Comparison of ENCODE assay signal across 8 cellular contexts in genomic region chr1:150576367-150576711, GRCh38. TPM values are rescaled to one million over a fixed set of nuclear protein-coding genes. Genes with fewer than 3 reads are reported as not detected.
DNase-seq lines count a peak whose midpoint lies in the region; FAIRE-seq and TF ChIP-seq lines count a peak whose summit lies in the region.

No MANE protein-coding gene starts in this region.

- peaks cover 72% of the 10 kb centered on the region for H3K36me3 Mint-ChIP-seq in T-helper 2 cell treated with Interferon-gamma antibody and Interleukin-4, amounts not matched to agents 5 μg/mL and 100 μg/mL, for 36 hours (ENCODE audit: low read depth)
- H3K36me3 Mint-ChIP-seq in activated naive CD8-positive, alpha-beta T cell: peaks cover 47% of the 10 kb centered on the region

- DNase-seq in T-helper 2 cell treated with Interferon-gamma antibody and Interleukin-4, amounts not matched to agents 5 μg/mL and 100 μg/mL, for 36 hours (ENCODE audit: low spot score): no peak
- DNase-seq in T-helper 2 cell (no peak), kidney (no peak), globus pallidus (ENCODE audit: low spot score) (no peak), dermis blood vessel endothelial cell (no peak)
- DNase-seq in activated CD8-positive, alpha-beta memory T cell treated with anti-CD3 and anti-CD28 coated beads, Interleukin-2, amount 50 U/mL, for 4 hours: no peak

- FAIRE-seq in kidney (lab: Jason Lieb, UNC): no peak

- H3K9ac ChIP-seq in kidney (ENCODE audit: low read length in 2 of 2) (peak overlapping the region; percentile 98 to 100), stomach smooth muscle (ENCODE audit: low read length in 2 of 2) (peak overlapping the region; percentile 89 to 99)

- no peaks in the 10 kb centered on the region for H3K9me3 Mint-ChIP-seq in T-helper 2 cell treated with Interferon-gamma antibody and Interleukin-4, amounts not matched to agents 5 μg/mL and 100 μg/mL, for 36 hours
- no peaks in the 10 kb centered on the region for H3K9me3 Mint-ChIP-seq in activated naive CD8-positive, alpha-beta T cell (ENCODE audit: low read depth)

- H3K27me3 Mint-ChIP-seq in T-helper 2 cell treated with Interferon-gamma antibody and Interleukin-4, amounts not matched to agents 5 μg/mL and 100 μg/mL, for 36 hours (ENCODE audit: low read depth): peaks cover 2% of the 10 kb centered on the region
- no peaks in the 10 kb centered on the region for H3K27me3 Mint-ChIP-seq in activated naive CD8-positive, alpha-beta T cell

- TF ChIP-seq CTCF in kidney (IDR thresholded peaks at IDR 0.05; ENCODE audit: borderline replicate concordance, extremely low read depth, insufficient read depth): no peak

- H3K27ac ChIP-seq in kidney (ENCODE audit: low read depth in 2 of 2, low read length in 2 of 2) (peak overlapping the region; percentile 100), stomach smooth muscle (ENCODE audit: low read length) (no peak overlapping the region)

- H3K27ac Mint-ChIP-seq in T-helper 2 cell treated with Interferon-gamma antibody and Interleukin-4, amounts not matched to agents 5 μg/mL and 100 μg/mL, for 36 hours: peak overlapping the region; percentile 70
- H3K27ac Mint-ChIP-seq in activated naive CD8-positive, alpha-beta T cell: peak overlapping the region; percentile 98

- H3K4me1 ChIP-seq in kidney (ENCODE audit: control insufficient read depth in 1 of 2, insufficient read depth in 1 of 2, low read depth in 1 of 2, low read length in 2 of 2) (peaks cover 18 to 30% of the 10 kb centered on the region in 2 donors), stomach smooth muscle (ENCODE audit: control insufficient read depth, insufficient read depth, low read length) (peaks cover 27% of the 10 kb centered on the region)

- H3K36me3 ChIP-seq in kidney (ENCODE audit: control insufficient read depth in 1 of 2, insufficient read depth in 2 of 2, low read length in 2 of 2) (peaks cover 36 to 61% of the 10 kb centered on the region in 2 donors), stomach smooth muscle (ENCODE audit: control insufficient read depth in 2 of 2, insufficient read depth in 2 of 2, low read length in 2 of 2) (peaks cover 29 to 46% of the 10 kb centered on the region in 2 donors)

- H3K4me3 ChIP-seq in kidney (ENCODE audit: low read length in 2 of 2) (peak overlapping the region; percentile 96 to 99), stomach smooth muscle (ENCODE audit: low read length in 2 of 2) (peak overlapping the region; percentile 86 to 100)

- H3K4me1 Mint-ChIP-seq in T-helper 2 cell treated with Interferon-gamma antibody and Interleukin-4, amounts not matched to agents 5 μg/mL and 100 μg/mL, for 36 hours (ENCODE audit: low read depth): peaks cover 42% of the 10 kb centered on the region
- peaks cover 50% of the 10 kb centered on the region for H3K4me1 Mint-ChIP-seq in activated naive CD8-positive, alpha-beta T cell (ENCODE audit: low read depth)

- no peaks in the 10 kb centered on the region for H3K27me3 ChIP-seq in stomach smooth muscle (ENCODE audit: control insufficient read depth in 1 of 2, insufficient read depth in 2 of 2, low read length in 2 of 2)

- intact Hi-C loops in kidney (cut with DNase I): loop anchor here (10.0 kb wide), 1 partner anchor 48 kb away; the partner anchor contains the start of gene ENSA

- H3K4me3 Mint-ChIP-seq in T-helper 2 cell treated with Interferon-gamma antibody and Interleukin-4, amounts not matched to agents 5 μg/mL and 100 μg/mL, for 36 hours: peak overlapping the region; percentile 99
- peak overlapping the region; percentile 97 for H3K4me3 Mint-ChIP-seq in activated naive CD8-positive, alpha-beta T cell

- H3K9me3 ChIP-seq in kidney (ENCODE audit: control insufficient read depth in 1 of 2, low read length in 2 of 2) (no peaks in the 10 kb centered on the region), stomach smooth muscle (ENCODE audit: control insufficient read depth in 2 of 2, low read length in 2 of 2) (no peaks in the 10 kb centered on the region)

RNA-seq across cellular contexts. Expression of gene MCL1, which starts 3.1 kb away (rescaled TPM):
- 253 TPM for total RNA-seq in kidney
- 79.5 TPM for polyA plus RNA-seq in kidney (ENCODE audit: insufficient read depth, low read depth, low replicate concordance)
- 223 and 316 TPM in 2 replicates for total RNA-seq in dermis blood vessel endothelial cell

RNA-seq across cellular contexts. Expression of gene ADAMTSL4, which starts 27.1 kb away (rescaled TPM):
- total RNA-seq in kidney (20.0 TPM), dermis blood vessel endothelial cell (0.17 and 0.60 TPM in 2 replicates)
- 6.9 TPM for polyA plus RNA-seq in kidney (ENCODE audit: insufficient read depth, low read depth, low replicate concordance)

RNA-seq across cellular contexts. Expression of gene ENSA, which starts 53.1 kb away (rescaled TPM):
- total RNA-seq in kidney (193 TPM), dermis blood vessel endothelial cell (200 and 229 TPM in 2 replicates)
- polyA plus RNA-seq in kidney (ENCODE audit: insufficient read depth, low read depth, low replicate concordance): 172 TPM

Comparison
In these comparisons a context has a peak if more than half of its experiments do, and no peak if none do; other contexts are left out.
1. RNA of gene ADAMTSL4, which starts 27.1 kb away (total RNA-seq): 20.0 TPM in kidney (single experiment); 0.17 to 0.60 TPM in dermis blood vessel endothelial cell; every median in the first group is over 10 times any median in the second.